ENCODE assay signal across 8 cellular contexts in genomic region chr12:120437735-120438494, GRCh38. TPM values are rescaled to one million over a fixed set of nuclear protein-coding genes. Genes with fewer than 3 reads are reported as not detected.
DNase-seq lines count a peak whose midpoint lies in the region; ATAC-seq and TF ChIP-seq lines count a peak whose summit lies in the region.

TSS of gene COX6A1 (plus strand) at chr12:120438113. CDS start at chr12:120438127, 14 bp downstream.

- H3K4me2 ChIP-seq in osteoblast (ENCODE audit: insufficient read depth, low read length) = peak within 1 kb of the TSS; percentile 98

- H3K79me2 ChIP-seq in osteoblast (ENCODE audit: insufficient read depth, low read length) = peaks cover 43% of the 10 kb centered on the region

- H3K36me3 ChIP-seq in osteoblast (ENCODE audit: insufficient read depth, low read length) (peaks cover 19% of the 10 kb centered on the region), thoracic aorta (peaks cover 6% of the 10 kb centered on the region)

- peak within 1 kb of the TSS; percentile 86 to 96 for H3K27ac Mint-ChIP-seq in activated naive CD4-positive, alpha-beta T cell treated with anti-CD3 and anti-CD28 coated beads, Interleukin-2, amount 50 U/mL, for 72 hours

- H3K27me3 ChIP-seq in osteoblast (ENCODE audit: insufficient read depth, low read length) (no peaks in the 10 kb centered on the region), thoracic aorta (replicated peaks; ENCODE audit: insufficient read depth) (no peaks in the 10 kb centered on the region)

- TF ChIP-seq POLR2A in GM10847 (IDR thresholded peaks at IDR 0.05; ENCODE audit: extremely low read depth, insufficient read length) = peak; percentile 84

- H3K9me3 Mint-ChIP-seq in activated naive CD4-positive, alpha-beta T cell treated with anti-CD3 and anti-CD28 coated beads, Interleukin-2, amount 50 U/mL, for 72 hours = no peaks in the 10 kb centered on the region

- H3K9me3 ChIP-seq in osteoblast (ENCODE audit: low read depth, low read length) = no peaks in the 10 kb centered on the region
- no peaks in the 10 kb centered on the region for H3K9me3 ChIP-seq in thoracic aorta

- H3K27ac ChIP-seq in osteoblast (ENCODE audit: low read depth, low read length) (peak within 1 kb of the TSS; percentile 47), thoracic aorta (peak within 1 kb of the TSS; percentile 73 to 81)

- no peak for TF ChIP-seq CTCF in osteoblast (IDR thresholded peaks at IDR 0.05; ENCODE audit: extremely low read depth, low read depth, low read length)
- TF ChIP-seq CTCF in thoracic aorta (IDR thresholded peaks at IDR 0.05) = no peak

- H3K4me1 ChIP-seq in osteoblast (ENCODE audit: insufficient read depth, low read length) (peaks cover 14% of the 10 kb centered on the region), thoracic aorta (ENCODE audit: control insufficient read depth in 1 of 2, low read depth in 2 of 2) (peaks cover 7 to 15% of the 10 kb centered on the region in 2 donors)

- peak; percentile 98 for DNase-seq in NCI-H1092 treated with DMSO at 0.1 percent for 48 hours (lab: John Stamatoyannopoulos, UW)
- peak; percentile 89 for DNase-seq in SKM-1 (lab: John Stamatoyannopoulos, UW; ENCODE audit: unreplicated experiment)
- DNase-seq in activated naive CD4-positive, alpha-beta T cell treated with anti-CD3 and anti-CD28 coated beads, Interleukin-2, amount 50 U/mL, for 72 hours (ENCODE audit: low spot score in 2 of 2) = peak; percentile 94 to 98
- peak; percentile 98 for DNase-seq in glomerular visceral epithelial cell (ENCODE audit: extremely low spot score)
- DNase-seq in osteoblast (ENCODE audit: insufficient read length, low spot score, missing footprints) = peak; percentile 98
- peak; percentile 81 for DNase-seq in thoracic aorta (ENCODE audit: low spot score)

- H3K36me3 Mint-ChIP-seq in activated naive CD4-positive, alpha-beta T cell treated with anti-CD3 and anti-CD28 coated beads, Interleukin-2, amount 50 U/mL, for 72 hours = peaks cover 9 to 11% of the 10 kb centered on the region in 2 donors

- ATAC-seq in HG02610 (IDR thresholded peaks at IDR 0.05; ENCODE audit: unreplicated experiment) (peak; percentile 94), thoracic aorta (ENCODE audit: insufficient number of reproducible peaks, low FRiP score, low read depth) (peak; percentile 23)
- peak; percentile 97 to 98 for ATAC-seq in activated naive CD4-positive, alpha-beta T cell treated with anti-CD3 and anti-CD28 coated beads, Interleukin-2, amount 50 U/mL, for 72 hours

- peak within 1 kb of the TSS; percentile 100 for H2AFZ ChIP-seq in osteoblast (ENCODE audit: low read length)

- H3K4me3 ChIP-seq in osteoblast (ENCODE audit: insufficient read depth, low read length) (peak within 1 kb of the TSS; percentile 83), thoracic aorta (peak within 1 kb of the TSS; percentile 97)

- H4K20me1 ChIP-seq in osteoblast (ENCODE audit: insufficient read depth, low read length) = peaks cover 15% of the 10 kb centered on the region

RNA-seq across cellular contexts. Expression of gene COX6A1, which starts in this region (rescaled TPM):
- 100 to 1,000 TPM; 416 to 490 TPM for total RNA-seq in activated naive CD4-positive, alpha-beta T cell treated with anti-CD3 and anti-CD28 coated beads, Interleukin-2, amount 50 U/mL, for 72 hours
- total RNA-seq in osteoblast = 224 and 256 TPM in 2 replicates
- total RNA-seq in thoracic aorta = 100 to 1,000 TPM; 229 to 431 TPM

Comparison
In these comparisons a context has a peak if more than half of its experiments do, and no peak if none do; other contexts are left out.
1. Peak in every context shown above with its lines: DNase-seq, ATAC-seq, H3K4me3 ChIP-seq and H3K27ac ChIP-seq.
2. ATAC-seq: peak in every context shown above with its lines; median percentile 98 in activated naive CD4-positive, alpha-beta T cell treated with anti-CD3 and anti-CD28 coated beads, Interleukin-2, amount 50 U/mL, for 72 hours; 94 in HG02610; 23 in thoracic aorta.